ENCODE assay signal across 10 cellular contexts in the genomic region with DNA sequence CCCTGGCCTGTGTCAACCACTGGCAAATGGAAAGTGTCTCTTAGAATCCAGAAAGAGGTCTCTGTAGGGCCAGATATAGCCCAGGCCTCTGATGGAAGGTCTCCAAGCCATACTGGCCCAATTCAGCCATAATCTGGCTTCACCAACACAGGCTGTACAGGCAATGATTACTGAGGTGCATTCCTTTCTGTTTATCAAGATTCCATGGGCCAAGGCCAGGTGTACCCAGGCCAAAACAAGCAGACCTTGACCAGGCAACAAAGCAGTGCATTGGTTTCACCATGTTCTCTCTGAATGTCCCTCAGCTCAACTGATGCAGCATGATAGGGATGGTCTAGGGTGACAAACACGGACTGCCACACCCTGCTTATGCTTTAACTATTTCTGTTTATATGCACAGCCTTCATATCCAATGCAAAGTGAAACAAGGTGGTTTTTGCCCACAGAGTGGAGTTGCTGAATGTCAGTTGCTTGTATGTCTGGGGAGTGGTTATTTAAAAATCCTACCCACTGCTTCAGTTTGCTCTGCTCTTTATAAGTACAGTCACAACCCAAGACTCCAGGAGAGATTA. TPM values are rescaled to one million over a fixed set of nuclear protein-coding genes. Genes with fewer than 3 reads are reported as not detected.
A peak's percentile ranks its signal among the peaks of the same experiment; 100 is the strongest.
DNase-seq lines count a peak whose midpoint lies in the region; ATAC-seq, FAIRE-seq and TF ChIP-seq lines count a peak whose summit lies in the region.
"Had no signal": no experiment of that assay in that cellular context is flagged by ENCODE, and none has a peak within 500 bp of the region (broad histone marks: within the 10 kb centered on the region; RNA-seq: fewer than 3 reads in every experiment).

No MANE protein-coding gene starts in this region.

- no peak overlapping the region for H3K27ac ChIP-seq in CD4-positive, alpha-beta T cell (ENCODE audit: low read depth, low read length)
- H3K27ac ChIP-seq in kidney (ENCODE audit: low read depth in 2 of 2, low read length in 2 of 2): no peak overlapping the region

- H3K27me3 Mint-ChIP-seq in CD4-positive, alpha-beta T cell: no peaks in the 10 kb centered on the region

- no peaks in the 10 kb centered on the region for H3K36me3 ChIP-seq in kidney (ENCODE audit: control insufficient read depth in 1 of 2, insufficient read depth in 2 of 2, low read length in 2 of 2)

- H3K9me3 Mint-ChIP-seq in CD4-positive, alpha-beta T cell: no peaks in the 10 kb centered on the region
- H3K9me3 Mint-ChIP-seq: nephron had no signal

- H3K4me3 ChIP-seq in kidney (ENCODE audit: low read length in 2 of 2): no peak overlapping the region

- no peak for ATAC-seq in CD4-positive, alpha-beta T cell (ENCODE audit: poor library complexity)
- ATAC-seq in GM21529 (IDR thresholded peaks at IDR 0.05; ENCODE audit: unreplicated experiment): peak; percentile 63
- peak; percentile 62 for ATAC-seq in left ventricle myocardium superior

- no peak overlapping the region for H3K4me3 Mint-ChIP-seq in CD4-positive, alpha-beta T cell
- H3K4me3 Mint-ChIP-seq: nephron had no signal

- POLR2A ChIA-PET in CD4-positive, alpha-beta T cell (lab: Charles Lee): no interaction called here

- no peak for TF ChIP-seq CTCF in CD4-positive, alpha-beta T cell (IDR thresholded peaks at IDR 0.05)
- no peak for TF ChIP-seq CTCF in GM10266 (IDR thresholded peaks at IDR 0.05; ENCODE audit: control insufficient read depth, insufficient read depth, low read depth, missing control alignments)
- TF ChIP-seq CTCF in kidney (IDR thresholded peaks at IDR 0.05; ENCODE audit: borderline replicate concordance, extremely low read depth, insufficient read depth): no peak

- no peak for DNase-seq in CD4-positive, alpha-beta T cell
- DNase-seq in LoVo (ENCODE audit: low spot score): peak; percentile 58
- peak; percentile 44 for DNase-seq in left ventricle myocardium superior
- DNase-seq in GM10266 (ENCODE audit: extremely low spot score): no peak
- DNase-seq in kidney: no peak
- DNase-seq in HTR-8/SVneo (ENCODE audit: insufficient read length, low spot score): no peak
- no peak for DNase-seq in UCSD-AML1 (lab: John Stamatoyannopoulos, UW; ENCODE audit: unreplicated experiment)
- DNase-seq: DMS79 treated with DMSO at 0.1 percent for 48 hours had no signal

- H3K4me1 ChIP-seq in kidney (ENCODE audit: control insufficient read depth in 1 of 2, insufficient read depth in 1 of 2, low read depth in 1 of 2, low read length in 2 of 2): peaks cover 20 to 35% of the 10 kb centered on the region in 2 donors

- H3K9ac ChIP-seq in kidney (ENCODE audit: low read length in 2 of 2): no peak overlapping the region

- H3K27me3 ChIP-seq in CD4-positive, alpha-beta T cell (ENCODE audit: control insufficient read depth, insufficient read depth, low read length): no peaks in the 10 kb centered on the region

- FAIRE-seq in kidney (lab: Jason Lieb, UNC) (no peak), HTR-8/SVneo (lab: Jason Lieb, UNC) (no peak)

- intact Hi-C loops in CD4-positive, alpha-beta T cell (cut with DNase I, micrococcal nuclease): loop anchor here (2.0 to 5.0 kb wide), 6 partner anchors 307 to 1137 kb away; a partner anchor contains a TSS
- intact Hi-C loops in left ventricle myocardium superior (cut with micrococcal nuclease) (loop anchor here (5.0 kb wide), 1 partner anchor 47 kb away; no protein-coding TSS in a partner anchor), kidney (cut with DNase I) (loop anchor here (10.0 kb wide), 1 partner anchor 50 kb away; no protein-coding TSS in a partner anchor)

- no peaks in the 10 kb centered on the region for H3K9me3 ChIP-seq in CD4-positive, alpha-beta T cell (ENCODE audit: control insufficient read depth, low read length)
- no peaks in the 10 kb centered on the region for H3K9me3 ChIP-seq in kidney (ENCODE audit: control insufficient read depth in 1 of 2, low read length in 2 of 2)

- H3K27ac Mint-ChIP-seq in CD4-positive, alpha-beta T cell: peak overlapping the region; percentile 74

- H3K36me3 Mint-ChIP-seq in CD4-positive, alpha-beta T cell (ENCODE audit: low read depth): peaks cover 7% of the 10 kb centered on the region

- H3K4me1 Mint-ChIP-seq in CD4-positive, alpha-beta T cell (ENCODE audit: low read depth): peaks cover 50% of the 10 kb centered on the region

- CTCF ChIA-PET in CD4-positive, alpha-beta T cell (lab: Charles Lee): no interaction called here

RNA-seq across cellular contexts. Expression of a gene that starts 25.2 kb away (rescaled TPM):
- 1,000 to 10,000 TPM; 1,350 to 1,388 TPM for total RNA-seq in CD4-positive, alpha-beta T cell
- total RNA-seq in left ventricle myocardium superior: 30.7 TPM
- total RNA-seq in kidney: 104 TPM
- 41.7 TPM for polyA plus RNA-seq in kidney (ENCODE audit: insufficient read depth, low read depth, low replicate concordance)

Comparison
In these comparisons a context has a peak if more than half of its experiments do, and no peak if none do; other contexts are left out.
1. DNase-seq: peak in LoVo (single experiment) and left ventricle myocardium superior (single experiment); none in CD4-positive, alpha-beta T cell (0 of 10), GM10266 (single experiment), kidney (single experiment), HTR-8/SVneo (single experiment) and UCSD-AML1 (single experiment).
2. RNA of a gene that starts 25.2 kb away (total RNA-seq): 1,350 to 1,388 TPM in CD4-positive, alpha-beta T cell; 104 TPM in kidney (single experiment) and 30.7 TPM in left ventricle myocardium superior (single experiment); every median in the first group is over 10 times any median in the second.